ENCODE assay signal across 23 cellular contexts in the genomic region with DNA sequence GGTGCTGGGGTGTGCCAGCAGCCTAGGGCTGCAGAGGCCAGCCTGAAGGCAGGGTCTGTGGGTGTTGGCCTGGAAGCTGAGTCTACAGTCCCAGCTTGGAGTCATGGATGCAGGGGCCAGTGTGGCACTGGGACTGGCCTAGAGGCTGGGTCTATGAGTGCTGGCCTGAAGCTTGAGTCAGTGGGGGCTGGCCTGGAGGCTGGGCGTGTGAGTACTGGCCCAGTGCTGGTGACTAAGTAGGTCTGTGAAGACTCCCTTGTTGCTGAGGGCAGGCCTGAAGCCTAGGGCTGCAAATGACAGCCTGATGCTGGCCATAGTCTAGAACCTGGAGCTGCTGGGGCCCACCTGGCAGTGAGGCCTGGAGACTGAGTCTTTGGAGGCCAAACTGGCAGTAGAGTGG.
"Had no signal": no experiment of that assay in that cellular context is flagged by ENCODE, and none has a peak within 500 bp of the region (broad histone marks: within the 10 kb centered on the region; RNA-seq: fewer than 3 reads in every experiment).

No MANE protein-coding gene starts in this region.

- H3K4me3 Mint-ChIP-seq: IgD-negative memory B cell had no signal

- ATAC-seq: K562 had no signal

- H3K4me1 Mint-ChIP-seq: IgD-negative memory B cell had no signal

- H3K36me3 Mint-ChIP-seq: IgD-negative memory B cell had no signal

- H3K36me3 ChIP-seq: MG63 had no signal

- H3K27me3 ChIP-seq: MG63 had no signal

- H3K4me3 ChIP-seq: K562, MG63 had no signal

- H3K27ac ChIP-seq: KMS-11 had no signal

- DNase-seq: MG63, NCI-H1092, NCI-H1105 treated with DMSO at 0.1 percent for 48 hours, NCI-H1417 treated with DMSO at 0.1 percent for 48 hours, NCI-H146, NCI-H1694 treated with DMSO at 0.1 percent for 48 hours, NCI-H1930, NCI-H2081, NCI-H2107, NCI-H2171, NCI-H226, NCI-H446, NCI-H510A, NCI-H524 treated with DMSO at 0.1 percent for 48 hours, NCI-H69, NCI-H774, RPMI8226, SHP77, SK-N-SH, SW 1271 had no signal

- H3K27ac Mint-ChIP-seq: IgD-negative memory B cell had no signal

- H3K9me3 ChIP-seq: MG63, SK-N-SH had no signal
